Comparison of ENCODE assay signal across 20 cellular contexts in the genomic region with DNA sequence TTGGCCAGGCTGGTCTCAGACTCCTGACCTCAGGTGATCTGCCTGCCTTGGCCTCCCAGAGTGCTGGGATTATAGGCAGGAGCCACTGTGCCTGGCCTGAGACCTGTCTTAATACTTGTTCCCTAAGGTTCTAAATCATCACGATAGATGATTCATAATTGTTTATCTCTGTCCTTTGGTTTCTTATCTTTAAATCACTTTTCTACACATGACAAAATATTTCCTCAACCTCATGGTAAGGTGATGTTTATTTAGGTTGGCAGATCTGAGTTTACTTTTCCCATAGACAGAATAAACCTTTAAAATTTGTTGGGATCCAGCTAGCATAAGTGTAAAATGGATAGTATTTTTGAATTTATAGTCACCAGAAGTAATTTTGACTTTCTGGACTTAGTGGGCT. TPM values are rescaled to one million over a fixed set of nuclear protein-coding genes. Genes with fewer than 3 reads are reported as not detected.
DNase-seq lines count a peak whose midpoint lies in the region; ATAC-seq and TF ChIP-seq lines count a peak whose summit lies in the region.
"Had no signal": no experiment of that assay in that cellular context is flagged by ENCODE, and none has a peak within 500 bp of the region (broad histone marks: within the 10 kb centered on the region; RNA-seq: fewer than 3 reads in every experiment).

No MANE protein-coding gene starts in this region.

- H3K4me1 ChIP-seq in prostate gland (replicated peaks), result peaks cover 12% of the 10 kb centered on the region
- H3K4me1 ChIP-seq: BE2C had no signal

- CTCF ChIA-PET in activated CD4-positive, alpha-beta memory T cell treated with anti-CD3 and anti-CD28 coated beads, Interleukin-2, amount 10 ng/mL, durations not matched to agents 7 days and 5 days (lab: Charles Lee), result interaction anchor here (1.9 to 2.5 kb wide), 2 partner anchors 11 to 33 kb away, joined by 6 to 12 read pairs; a partner anchor contains a TSS

- H3K9me3 ChIP-seq in prostate gland, result no peaks in the 10 kb centered on the region
- H3K9me3 ChIP-seq: BE2C, MG63 had no signal

- H3K27me3 Mint-ChIP-seq in activated T-cell treated with anti-CD3 and anti-CD28 coated beads, Interleukin-2, amount 50 U/mL, for 72 hours (ENCODE audit: low read depth), result no peaks in the 10 kb centered on the region
- H3K27me3 Mint-ChIP-seq in activated T-cell treated with anti-CD3 and anti-CD28 coated beads, Interleukin-2, amount 50 U/mL, for 4 hours (ENCODE audit: low read depth), result no peaks in the 10 kb centered on the region
- no peaks in the 10 kb centered on the region for H3K27me3 Mint-ChIP-seq in activated CD4-positive, alpha-beta memory T cell treated with anti-CD3 and anti-CD28 coated beads, Interleukin-2, amount 10 ng/mL, durations not matched to agents 7 days and 5 days
- H3K27me3 Mint-ChIP-seq: CD4-positive, CD25-positive, alpha-beta regulatory T cell; IgD-negative memory B cell had no signal

- 25% methylated on average over 1 of the region's 1 CpG for WGBS in prostate gland

- no peak for DNase-seq in activated T-cell treated with anti-CD3 and anti-CD28 coated beads, Interleukin-2, amount 50 U/mL, for 72 hours
- no peak for DNase-seq in activated T-cell treated with anti-CD3 and anti-CD28 coated beads, Interleukin-2, amount 50 U/mL, for 4 hours
- DNase-seq in LNCaP clone FGC (ENCODE audit: low read depth) (peak; percentile 95), prostate gland (ENCODE audit: low spot score) (no peak), SIG-M5 treated with dmso at 0.1 percent for 504 hours (lab: John Stamatoyannopoulos, UW; ENCODE audit: unreplicated experiment) (no peak), caudate nucleus (lab: John Stamatoyannopoulos, UW) (no peak)
- no peak for DNase-seq in activated CD4-positive, alpha-beta memory T cell treated with anti-CD3 and anti-CD28 coated beads, Interleukin-2, amount 10 ng/mL, durations not matched to agents 7 days and 5 days
- DNase-seq: BE2C; CD4-positive, CD25-positive, alpha-beta regulatory T cell; COR-L47; DMS79; MG63; NCI-H1417; NCI-H1694 treated with DMSO at 0.1 percent for 48 hours; NCI-H2081 treated with DMSO at 0.1 percent for 48 hours; NCI-H446; NCI-H526 had no signal

- peaks cover 63% of the 10 kb centered on the region for H3K4me1 Mint-ChIP-seq in activated T-cell treated with anti-CD3 and anti-CD28 coated beads, Interleukin-2, amount 50 U/mL, for 72 hours (ENCODE audit: low read depth)
- H3K4me1 Mint-ChIP-seq in activated T-cell treated with anti-CD3 and anti-CD28 coated beads, Interleukin-2, amount 50 U/mL, for 4 hours (ENCODE audit: low read depth), result peaks cover 49% of the 10 kb centered on the region
- peaks cover 63% of the 10 kb centered on the region for H3K4me1 Mint-ChIP-seq in activated CD4-positive, alpha-beta memory T cell treated with anti-CD3 and anti-CD28 coated beads, Interleukin-2, amount 10 ng/mL, durations not matched to agents 7 days and 5 days

- H3K9me3 Mint-ChIP-seq in activated T-cell treated with anti-CD3 and anti-CD28 coated beads, Interleukin-2, amount 50 U/mL, for 72 hours, result no peaks in the 10 kb centered on the region
- no peaks in the 10 kb centered on the region for H3K9me3 Mint-ChIP-seq in activated T-cell treated with anti-CD3 and anti-CD28 coated beads, Interleukin-2, amount 50 U/mL, for 4 hours
- no peaks in the 10 kb centered on the region for H3K9me3 Mint-ChIP-seq in activated CD4-positive, alpha-beta memory T cell treated with anti-CD3 and anti-CD28 coated beads, Interleukin-2, amount 10 ng/mL, durations not matched to agents 7 days and 5 days
- H3K9me3 Mint-ChIP-seq: CD4-positive, CD25-positive, alpha-beta regulatory T cell; IgD-negative memory B cell had no signal

- H3K27me3 ChIP-seq in prostate gland (replicated peaks; ENCODE audit: insufficient read depth), result no peaks in the 10 kb centered on the region
- H3K27me3 ChIP-seq: BE2C, MG63 had no signal

- H3K4me3 Mint-ChIP-seq in activated T-cell treated with anti-CD3 and anti-CD28 coated beads, Interleukin-2, amount 50 U/mL, for 72 hours, result peak overlapping the region; percentile 42 to 76
- no peak overlapping the region for H3K4me3 Mint-ChIP-seq in activated T-cell treated with anti-CD3 and anti-CD28 coated beads, Interleukin-2, amount 50 U/mL, for 4 hours
- no peak overlapping the region for H3K4me3 Mint-ChIP-seq in activated CD4-positive, alpha-beta memory T cell treated with anti-CD3 and anti-CD28 coated beads, Interleukin-2, amount 10 ng/mL, durations not matched to agents 7 days and 5 days

- peak overlapping the region; percentile 34 for H3K4me3 ChIP-seq in LNCaP clone FGC (ENCODE audit: low read depth, low read length)
- peak overlapping the region in 1 of 2 donors; percentile 1 for H3K4me3 ChIP-seq in prostate gland
- H3K4me3 ChIP-seq: MG63 had no signal

- peak overlapping the region; percentile 89 for H3K27ac Mint-ChIP-seq in activated T-cell treated with anti-CD3 and anti-CD28 coated beads, Interleukin-2, amount 50 U/mL, for 72 hours
- peak overlapping the region; percentile 4 for H3K27ac Mint-ChIP-seq in activated CD4-positive, alpha-beta memory T cell treated with anti-CD3 and anti-CD28 coated beads, Interleukin-2, amount 10 ng/mL, durations not matched to agents 7 days and 5 days

- POLR2A ChIA-PET in activated CD4-positive, alpha-beta memory T cell treated with anti-CD3 and anti-CD28 coated beads, Interleukin-2, amount 10 ng/mL, durations not matched to agents 7 days and 5 days (lab: Charles Lee), result interaction anchor here (1.2 to 4.3 kb wide), 2 partner anchors 11 to 32 kb away, joined by 4 to 51 read pairs; a partner anchor contains a TSS

- H3K27ac ChIP-seq in prostate gland (peak overlapping the region; percentile 57 to 98), caudate nucleus (ENCODE audit: low read depth, low read length) (no peak overlapping the region)

- H3K36me3 Mint-ChIP-seq in activated T-cell treated with anti-CD3 and anti-CD28 coated beads, Interleukin-2, amount 50 U/mL, for 72 hours (ENCODE audit: insufficient read depth in 2 of 2), result peaks cover 19 to 44% of the 10 kb centered on the region in 2 donors
- peaks cover 46% of the 10 kb centered on the region for H3K36me3 Mint-ChIP-seq in activated T-cell treated with anti-CD3 and anti-CD28 coated beads, Interleukin-2, amount 50 U/mL, for 4 hours (ENCODE audit: insufficient read depth)
- peaks cover 57% of the 10 kb centered on the region for H3K36me3 Mint-ChIP-seq in activated CD4-positive, alpha-beta memory T cell treated with anti-CD3 and anti-CD28 coated beads, Interleukin-2, amount 10 ng/mL, durations not matched to agents 7 days and 5 days (ENCODE audit: low read depth)

- no peak for TF ChIP-seq POLR2A in prostate gland (IDR thresholded peaks at IDR 0.05)

- TF ChIP-seq CTCF in LNCaP clone FGC (IDR thresholded peaks at IDR 0.05; ENCODE audit: control insufficient read depth, extremely low read depth, insufficient read depth) (no peak), prostate gland (IDR thresholded peaks at IDR 0.05) (no peak)

- ATAC-seq in activated T-cell treated with anti-CD3 and anti-CD28 coated beads, Interleukin-2, amount 50 U/mL, for 72 hours (replicated peaks in 1 of 2), result no peak
- no peak for ATAC-seq in activated T-cell treated with anti-CD3 and anti-CD28 coated beads, Interleukin-2, amount 50 U/mL, for 4 hours
- ATAC-seq: Right ventricle myocardium inferior had no signal

- H3K36me3 ChIP-seq in prostate gland, result peaks cover 0 to 5% of the 10 kb centered on the region in 2 donors

- intact Hi-C loops in prostate gland (cut with DNase I), result no loop called here

RNA-seq across cellular contexts. Expression of a gene that starts 3.5 kb away (rescaled TPM):
- 100 to 1,000 TPM; 133 to 174 TPM for total RNA-seq in activated T-cell treated with anti-CD3 and anti-CD28 coated beads, Interleukin-2, amount 50 U/mL, for 72 hours
- total RNA-seq in activated T-cell treated with anti-CD3 and anti-CD28 coated beads, Interleukin-2, amount 50 U/mL, for 4 hours, result 100 to 1,000 TPM; 348 to 399 (median 390) TPM
- 100 to 1,000 TPM; 156 to 160 TPM for total RNA-seq in activated CD4-positive, alpha-beta memory T cell treated with anti-CD3 and anti-CD28 coated beads, Interleukin-2, amount 10 ng/mL, durations not matched to agents 7 days and 5 days
- 100 to 1,000 TPM in 1 of 2 donors, 10 to 100 TPM in 1; 87.4 to 129 TPM for total RNA-seq in prostate gland

RNA-seq across cellular contexts. Expression of a gene that starts 4.2 kb away (rescaled TPM):
- total RNA-seq in activated T-cell treated with anti-CD3 and anti-CD28 coated beads, Interleukin-2, amount 50 U/mL, for 72 hours, result 10 to 100 TPM; 36.5 to 39.0 TPM
- 10 to 100 TPM in 1 of 3 donors, 1 to 10 TPM in 2; 7.0 to 12.6 (median 8.3) TPM for total RNA-seq in activated T-cell treated with anti-CD3 and anti-CD28 coated beads, Interleukin-2, amount 50 U/mL, for 4 hours
- 10 to 100 TPM; 11.6 to 16.3 TPM for total RNA-seq in activated CD4-positive, alpha-beta memory T cell treated with anti-CD3 and anti-CD28 coated beads, Interleukin-2, amount 10 ng/mL, durations not matched to agents 7 days and 5 days
- total RNA-seq in prostate gland, result 10 to 100 TPM; 21.5 to 32.5 TPM

RNA-seq across cellular contexts. Expression of a gene that starts 32.8 kb away (rescaled TPM):
- 100 to 1,000 TPM; 118 to 134 TPM for total RNA-seq in activated T-cell treated with anti-CD3 and anti-CD28 coated beads, Interleukin-2, amount 50 U/mL, for 72 hours
- 100 to 1,000 TPM; 145 to 152 (median 151) TPM for total RNA-seq in activated T-cell treated with anti-CD3 and anti-CD28 coated beads, Interleukin-2, amount 50 U/mL, for 4 hours
- total RNA-seq in activated CD4-positive, alpha-beta memory T cell treated with anti-CD3 and anti-CD28 coated beads, Interleukin-2, amount 10 ng/mL, durations not matched to agents 7 days and 5 days, result 100 to 1,000 TPM in 1 of 2 experiments, 10 to 100 TPM in 1; 98.7 to 103 TPM
- total RNA-seq in prostate gland, result 100 to 1,000 TPM in 1 of 2 donors, 10 to 100 TPM in 1; 82.3 to 114 TPM

RNA-seq across cellular contexts. Expression of a gene that starts 33.1 kb away (rescaled TPM):
- 10 to 100 TPM; 64.6 to 76.8 TPM for total RNA-seq in activated T-cell treated with anti-CD3 and anti-CD28 coated beads, Interleukin-2, amount 50 U/mL, for 72 hours
- 10 to 100 TPM; 41.1 to 46.1 (median 42.6) TPM for total RNA-seq in activated T-cell treated with anti-CD3 and anti-CD28 coated beads, Interleukin-2, amount 50 U/mL, for 4 hours
- total RNA-seq in activated CD4-positive, alpha-beta memory T cell treated with anti-CD3 and anti-CD28 coated beads, Interleukin-2, amount 10 ng/mL, durations not matched to agents 7 days and 5 days, result 10 to 100 TPM; 39.3 to 44.5 TPM
- 10 to 100 TPM; 52.1 to 54.8 TPM for total RNA-seq in prostate gland

RNA-seq across cellular contexts. Expression of a gene that starts 37.9 kb away (rescaled TPM):
- 1 to 10 TPM; 1.5 to 3.2 TPM for total RNA-seq in activated T-cell treated with anti-CD3 and anti-CD28 coated beads, Interleukin-2, amount 50 U/mL, for 72 hours
- 1 to 10 TPM in 2 of 3 donors, under 1 TPM in 1; 0.33 to 3.2 (median 1.2) TPM for total RNA-seq in activated T-cell treated with anti-CD3 and anti-CD28 coated beads, Interleukin-2, amount 50 U/mL, for 4 hours
- 1 to 10 TPM; 2.5 TPM for total RNA-seq in activated CD4-positive, alpha-beta memory T cell treated with anti-CD3 and anti-CD28 coated beads, Interleukin-2, amount 10 ng/mL, durations not matched to agents 7 days and 5 days
- 1 to 10 TPM in 1 of 2 donors, under 1 TPM in 1; 0.18 to 2.7 TPM for total RNA-seq in prostate gland
- total RNA-seq: A673 had no signal

Comparison
In these comparisons a context has a peak if more than half of its experiments do, and no peak if none do; other contexts are left out.
1. H3K4me3 Mint-ChIP-seq: peak in activated T-cell treated with anti-CD3 and anti-CD28 coated beads, Interleukin-2, amount 50 U/mL, for 72 hours (2 of 2); none in activated T-cell treated with anti-CD3 and anti-CD28 coated beads, Interleukin-2, amount 50 U/mL, for 4 hours (single experiment) and activated CD4-positive, alpha-beta memory T cell treated with anti-CD3 and anti-CD28 coated beads, Interleukin-2, amount 10 ng/mL, durations not matched to agents 7 days and 5 days (single experiment).